1 cellular context compared by ENCODE assay signal in the genomic region with DNA sequence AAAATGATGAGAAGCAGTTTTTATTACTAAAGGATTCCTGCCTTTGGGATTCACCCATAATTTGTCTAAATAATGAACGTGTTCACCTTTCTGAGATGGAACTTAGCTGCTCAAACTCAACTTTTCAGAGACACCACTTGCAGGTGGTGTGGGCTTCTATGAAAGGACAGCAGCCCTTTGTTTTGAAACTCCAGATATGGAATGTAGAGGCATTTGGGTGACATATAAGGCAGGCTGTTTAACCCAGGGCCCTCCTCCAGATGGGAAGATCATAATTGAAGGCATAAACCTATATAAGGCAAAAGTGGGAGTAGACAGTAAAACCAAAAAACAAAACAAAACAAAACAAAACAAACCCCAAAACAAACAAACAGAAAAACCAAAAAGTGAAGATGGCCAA.
TF ChIP-seq lines count a peak whose summit lies in the region.

No MANE protein-coding gene starts in this region.

TF ChIP-seq in K562, 482 proteins besides CTCF, POLR2A, EP300 and RAD21:
- no peak for TF ChIP-seq NRF1 (conservative IDR thresholded peaks at IDR 0.05 in 1 of 2, IDR thresholded peaks at IDR 0.05 in 1 of 2)
- no peak for TF ChIP-seq ZNF316 (IDR thresholded peaks at IDR 0.05)
- TF ChIP-seq, protein P1, sequence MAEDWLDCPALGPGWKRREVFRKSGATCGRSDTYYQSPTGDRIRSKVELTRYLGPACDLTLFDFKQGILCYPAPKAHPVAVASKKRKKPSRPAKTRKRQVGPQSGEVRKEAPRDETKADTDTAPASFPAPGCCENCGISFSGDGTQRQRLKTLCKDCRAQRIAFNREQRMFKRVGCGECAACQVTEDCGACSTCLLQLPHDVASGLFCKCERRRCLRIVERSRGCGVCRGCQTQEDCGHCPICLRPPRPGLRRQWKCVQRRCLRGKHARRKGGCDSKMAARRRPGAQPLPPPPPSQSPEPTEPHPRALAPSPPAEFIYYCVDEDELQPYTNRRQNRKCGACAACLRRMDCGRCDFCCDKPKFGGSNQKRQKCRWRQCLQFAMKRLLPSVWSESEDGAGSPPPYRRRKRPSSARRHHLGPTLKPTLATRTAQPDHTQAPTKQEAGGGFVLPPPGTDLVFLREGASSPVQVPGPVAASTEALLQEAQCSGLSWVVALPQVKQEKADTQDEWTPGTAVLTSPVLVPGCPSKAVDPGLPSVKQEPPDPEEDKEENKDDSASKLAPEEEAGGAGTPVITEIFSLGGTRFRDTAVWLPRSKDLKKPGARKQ (CRISPR knock-in tag; IDR thresholded peaks at IDR 0.05) = no peak
